In genomic region chr5:140260089-140260656, GRCh38 we compare ENCODE assay signal across 27 cellular contexts. TPM values are rescaled to one million over a fixed set of nuclear protein-coding genes. Genes with fewer than 3 reads are reported as not detected.
A peak's percentile ranks its signal among the peaks of the same experiment; 100 is the strongest.
DNase-seq lines count a peak whose midpoint lies in the region; ATAC-seq and TF ChIP-seq lines count a peak whose summit lies in the region.
"Had no signal": no experiment of that assay in that cellular context is flagged by ENCODE, and none has a peak within 500 bp of the region (broad histone marks: within the 10 kb centered on the region; RNA-seq: fewer than 3 reads in every experiment).

No MANE protein-coding gene starts in this region.

- H3K4me3 ChIP-seq in cardiac muscle cell (no peak overlapping the region), PC-9 (peak overlapping the region; percentile 9; the same call in 1 of the 2 replicates), colonic mucosa (no peak overlapping the region), skeletal muscle tissue (ENCODE audit: low read length in 3 of 3) (no peak overlapping the region)
- H3K4me3 ChIP-seq: adrenal gland, left lung, ovary, spleen had no signal

- DNase-seq in cardiac muscle cell (ENCODE audit: low read depth in 1 of 2, low spot score in 1 of 2) (no peak), left cardiac atrium (no peak), PC-9 (no peak), colonic mucosa (no peak), mesothelial cell of epicardium (ENCODE audit: low spot score in 2 of 2, unreplicated experiment in 2 of 2) (no peak), hypothalamus (lab: John Stamatoyannopoulos, UW) (no peak), C1 segment of cervical spinal cord (lab: John Stamatoyannopoulos, UW) (no peak)
- DNase-seq: activated CD4-positive, CD25-positive, alpha-beta regulatory T cell; activated T-cell treated with anti-CD3 and anti-CD28 coated beads, Interleukin-2, amount 50 U/mL, for 1 hour; BE2C; effector CD4-positive, alpha-beta T cell; erythroblast; hippocampal formation; left lung; NCI-H1048; NCI-H187; NCI-H2171 treated with DMSO at 0.1 percent for 48 hours; NCI-H524 treated with DMSO at 0.1 percent for 48 hours; NK-92 treated with Interleukin-12 subunit alpha and Interleukin-12 subunit beta, amount 100 ng/mL, for 24 hours; ovary; retina; SIG-M5; spleen had no signal

- H3F3A ChIP-seq in PC-9 (ENCODE audit: insufficient read depth, low read depth) = peaks cover 59% of the 10 kb centered on the region

- TF ChIP-seq CTCF in cardiac muscle cell (IDR thresholded peaks at IDR 0.05; ENCODE audit: low read depth, low read length) = no peak
- no peak for TF ChIP-seq CTCF in PC-9 (conservative IDR thresholded peaks at IDR 0.05)
- no peak for TF ChIP-seq CTCF in colonic mucosa (IDR thresholded peaks at IDR 0.05)
- no peak for TF ChIP-seq CTCF in mesothelial cell of epicardium (IDR thresholded peaks at IDR 0.05; ENCODE audit: unreplicated experiment)

- peaks cover 9% of the 10 kb centered on the region for H3K4me1 Mint-ChIP-seq in mesothelial cell of epicardium

- peak overlapping the region; percentile 67 for H3K4me2 ChIP-seq in PC-9

- CTCF ChIA-PET in PC-9 (lab: Charles Lee) = interaction anchor here (0.6 to 3.3 kb wide), 4 partner anchors 8 to 86 kb away, joined by 3 to 40 read pairs (median 4); partner anchors contain the start of gene HBEGF

- H3K27ac ChIP-seq in cardiac muscle cell (peak overlapping the region; percentile 40), PC-9 (peak overlapping the region; percentile 98), colonic mucosa (peak overlapping the region; percentile 67), skeletal muscle tissue (ENCODE audit: low read depth, low read length) (peak overlapping the region; percentile 90)
- H3K27ac ChIP-seq: ovary, spleen had no signal

- BruUV-seq in PC-9 (replicated peaks; lab: Mats Ljungman, UMichigan) = no TSS peak

- POLR2A ChIA-PET in PC-9 (lab: Charles Lee; ENCODE audit: unreplicated experiment) = interaction anchor here (0.6 to 2.4 kb wide), 4 partner anchors 63 to 86 kb away, joined by 3 to 21 read pairs (median 4); partner anchors contain the start of gene HBEGF

- no peaks in the 10 kb centered on the region for H3K9me2 ChIP-seq in PC-9 (ENCODE audit: insufficient read depth)

- no peaks in the 10 kb centered on the region for H3K27me3 ChIP-seq in cardiac muscle cell
- no peaks in the 10 kb centered on the region for H3K27me3 ChIP-seq in PC-9 (ENCODE audit: insufficient read depth, low read depth)
- no peaks in the 10 kb centered on the region for H3K27me3 ChIP-seq in colonic mucosa
- no peaks in the 10 kb centered on the region for H3K27me3 ChIP-seq in skeletal muscle tissue (ENCODE audit: control insufficient read depth in 3 of 3, insufficient read depth in 3 of 3, low read length in 3 of 3)
- H3K27me3 ChIP-seq: adrenal gland, BE2C, left lung, ovary, spleen had no signal

- no peak overlapping the region for H3K4me3 Mint-ChIP-seq in mesothelial cell of epicardium
- H3K4me3 Mint-ChIP-seq: brain, nephron had no signal

- intact Hi-C loops in left cardiac atrium (cut with DNase I) (no loop called here), PC-9 (cut with micrococcal nuclease; ENCODE audit: unreplicated experiment) (loop anchor here (5.0 kb wide), 1 partner anchor 42 kb away; the partner anchor contains the start of gene PFDN1), colonic mucosa (cut with DNase I) (no loop called here)

- H3K27ac Mint-ChIP-seq in mesothelial cell of epicardium = no peak overlapping the region
- H3K27ac Mint-ChIP-seq: brain, nephron had no signal

- no peak for ATAC-seq in left cardiac atrium

- no peaks in the 10 kb centered on the region for H3K9me3 ChIP-seq in cardiac muscle cell (ENCODE audit: low read depth)
- no peaks in the 10 kb centered on the region for H3K9me3 ChIP-seq in PC-9 (ENCODE audit: insufficient read depth, low read depth)
- no peaks in the 10 kb centered on the region for H3K9me3 ChIP-seq in colonic mucosa
- H3K9me3 ChIP-seq in skeletal muscle tissue (ENCODE audit: control insufficient read depth in 3 of 3, low read length in 3 of 3) = no peaks in the 10 kb centered on the region
- H3K9me3 ChIP-seq: adrenal gland, left lung, ovary, spleen had no signal

- H3K9me3 Mint-ChIP-seq in mesothelial cell of epicardium = peaks cover 5% of the 10 kb centered on the region

- H3K9ac ChIP-seq in colonic mucosa (ENCODE audit: low read depth in 2 of 2, low read length in 2 of 2) = no peak overlapping the region
- no peak overlapping the region for H3K9ac ChIP-seq in skeletal muscle tissue (ENCODE audit: low read depth in 1 of 3, low read length in 3 of 3)

- peaks cover 17% of the 10 kb centered on the region for H3K4me1 ChIP-seq in cardiac muscle cell (ENCODE audit: low read depth)
- peaks cover 76% of the 10 kb centered on the region for H3K4me1 ChIP-seq in PC-9 (replicated peaks; ENCODE audit: insufficient read depth)
- H3K4me1 ChIP-seq in colonic mucosa = peaks cover 4% of the 10 kb centered on the region
- H3K4me1 ChIP-seq in skeletal muscle tissue (ENCODE audit: control insufficient read depth in 3 of 3, insufficient read depth in 3 of 3, low read length in 3 of 3) = peaks cover 12 to 28% (median 19%) of the 10 kb centered on the region in 3 donors

- no peak overlapping the region for H2AFZ ChIP-seq in PC-9

- H3K36me3 Mint-ChIP-seq in mesothelial cell of epicardium = peaks cover 32% of the 10 kb centered on the region

- H4K20me1 ChIP-seq in PC-9 (ENCODE audit: insufficient read depth) = no peaks in the 10 kb centered on the region

- peaks cover 62% of the 10 kb centered on the region for H3K79me2 ChIP-seq in PC-9 (ENCODE audit: low read depth)

- H3K36me3 ChIP-seq in cardiac muscle cell = no peaks in the 10 kb centered on the region
- H3K36me3 ChIP-seq in PC-9 (ENCODE audit: low read depth) = peaks cover 4% of the 10 kb centered on the region; the same call in 1 of the 2 replicates
- no peaks in the 10 kb centered on the region for H3K36me3 ChIP-seq in colonic mucosa
- peaks cover 0 to 6% (median 2%) of the 10 kb centered on the region in 3 donors for H3K36me3 ChIP-seq in skeletal muscle tissue (ENCODE audit: control insufficient read depth in 3 of 3, insufficient read depth in 3 of 3, low read length in 3 of 3)
- H3K36me3 ChIP-seq: adrenal gland, ovary had no signal

- H3K27me3 Mint-ChIP-seq in mesothelial cell of epicardium (ENCODE audit: low read depth) = no peaks in the 10 kb centered on the region
- H3K27me3 Mint-ChIP-seq: brain had no signal

RNA-seq across cellular contexts. Expression of gene PFDN1, which starts 42.7 kb away (rescaled TPM):
- total RNA-seq in cardiac muscle cell (129 and 195 TPM in 2 replicates), left cardiac atrium (10 to 100 TPM; 49.1 to 54.7 TPM), PC-9 (2021) (62.7 and 69.1 TPM in 2 replicates), colonic mucosa (10 to 100 TPM; 41.2 to 41.4 TPM), skeletal muscle tissue (34.4 TPM), mesothelial cell of epicardium (57.2 to 63.0 TPM (median 57.8 TPM) in 3 replicates)
- polyA plus RNA-seq in cardiac muscle cell = 113 and 139 TPM in 2 replicates

Comparison
In these comparisons a context has a peak if more than half of its experiments do, and no peak if none do; other contexts are left out.
1. H3K27ac ChIP-seq: peak in every context shown above with its lines; median percentile 98 in PC-9; 90 in skeletal muscle tissue; 67 in colonic mucosa; 40 in cardiac muscle cell.